17 cellular contexts compared by ENCODE assay signal in genomic region chr2:179165356-179166000, GRCh38.
DNase-seq lines count a peak whose midpoint lies in the region; ATAC-seq and TF ChIP-seq lines count a peak whose summit lies in the region.
"Had no signal": no experiment of that assay in that cellular context is flagged by ENCODE, and none has a peak within 500 bp of the region (broad histone marks: within the 10 kb centered on the region; RNA-seq: fewer than 3 reads in every experiment).

No MANE protein-coding gene starts in this region.

- no peak overlapping the region for H2BK5ac ChIP-seq in H9 (ENCODE audit: insufficient read length, low read length)

- H3K56ac ChIP-seq in H9 (ENCODE audit: insufficient read length, low read depth, low read length), result no peak overlapping the region

- H2BK12ac ChIP-seq in H9 (ENCODE audit: insufficient read length, low read depth, low read length), result no peak overlapping the region

- no peak overlapping the region for H4K91ac ChIP-seq in H9 (ENCODE audit: insufficient read length, low read depth, low read length)

- no peaks in the 10 kb centered on the region for H3K9me3 Mint-ChIP-seq in H9
- H3K9me3 Mint-ChIP-seq in MCF 10A (ENCODE audit: unreplicated experiment), result no peaks in the 10 kb centered on the region

- H4K20me1 ChIP-seq in H9 (ENCODE audit: control insufficient read depth, insufficient read depth, insufficient read length), result no peaks in the 10 kb centered on the region
- H4K20me1 ChIP-seq: BLaER1 had no signal

- no peak overlapping the region for H2AK5ac ChIP-seq in H9 (ENCODE audit: insufficient read length, low read length)

- H2BK15ac ChIP-seq in H9 (ENCODE audit: low read depth, low read length), result no peak overlapping the region

- no peak overlapping the region for H3K14ac ChIP-seq in H9 (ENCODE audit: insufficient read depth, low read length)

- no peak overlapping the region for H3K23ac ChIP-seq in H9 (ENCODE audit: insufficient read length, low read depth, low read length)

- no peak overlapping the region for H3K18ac ChIP-seq in H9 (ENCODE audit: insufficient read length, low read depth, low read length)

- no peak overlapping the region for H3T11ph ChIP-seq in H9 (ENCODE audit: low read length)

- POLR2A ChIA-PET in MCF 10A (lab: Yijun Ruan, JAX), result no interaction called here

- no peak overlapping the region for H4K5ac ChIP-seq in H9 (ENCODE audit: insufficient read length, low read depth, low read length)

- no peak overlapping the region for H3K4me3 ChIP-seq in astrocyte of the spinal cord (ENCODE audit: low read depth, low read length)
- H3K4me3 ChIP-seq: BLaER1 had no signal

- no peaks in the 10 kb centered on the region for H3K27me3 ChIP-seq in H9 (ENCODE audit: insufficient read depth, low read length)
- H3K27me3 ChIP-seq: BLaER1 had no signal

- no peak overlapping the region for H3K4me3 Mint-ChIP-seq in H9
- no peak overlapping the region for H3K4me3 Mint-ChIP-seq in MCF 10A (ENCODE audit: unreplicated experiment)
- H3K4me3 Mint-ChIP-seq: CD4-positive, alpha-beta memory T cell had no signal

- H2BK20ac ChIP-seq in H9 (ENCODE audit: low read depth, low read length, poor library complexity, severe bottlenecking), result no peak overlapping the region

- H3K4me1 ChIP-seq in H9 (ENCODE audit: insufficient read depth, low read length), result peaks cover 7% of the 10 kb centered on the region; the same call in 1 of the 2 replicates
- H3K4me1 ChIP-seq: BLaER1 had no signal

- H3K9ac ChIP-seq in H9 (ENCODE audit: extremely low read depth, insufficient read length, low read length), result no peak overlapping the region
- H3K9ac ChIP-seq: BLaER1 had no signal

- CTCF ChIA-PET in MCF 10A (lab: Yijun Ruan, JAX), result interaction anchor here (1.2 kb wide), 1 partner anchor 370 kb away, joined by 4 read pairs; no protein-coding TSS in a partner anchor

- H3K36me3 Mint-ChIP-seq in H9 (ENCODE audit: insufficient read depth in 1 of 3, low read depth in 3 of 3), result peaks cover 2 to 12% (median 6%) of the 10 kb centered on the region in 3 experiments; a peak in 5 of 7 replicates
- H3K36me3 Mint-ChIP-seq in MCF 10A (ENCODE audit: insufficient read depth, unreplicated experiment), result peaks cover 55% of the 10 kb centered on the region

- in situ Hi-C loops in astrocyte of the spinal cord (cut with HindIII; ENCODE audit: low sequenced_read_pairs), result no loop called here

- H2BK120ac ChIP-seq in H9 (ENCODE audit: low read depth, low read length, poor library complexity, severe bottlenecking), result no peak overlapping the region

- DNase-seq in AG20443 (ENCODE audit: low spot score) (peak; percentile 7), H9 (no peak), astrocyte of the spinal cord (ENCODE audit: low read depth, low spot score) (peak; percentile 16), iPS-NIHi11 (ENCODE audit: low spot score) (peak; percentile 8), MCF 10A (ENCODE audit: unreplicated experiment) (no peak), NCI-H2196 treated with DMSO at 0.1 percent for 48 hours (lab: John Stamatoyannopoulos, UW; ENCODE audit: unreplicated experiment) (no peak), NCI-H1092 treated with DMSO at 0.1 percent for 48 hours (lab: John Stamatoyannopoulos, UW) (no peak)
- DNase-seq: CD4-positive, alpha-beta memory T cell; HCEC 1CT; KBM-7; NCI-H1417 treated with DMSO at 0.1 percent for 48 hours; NCI-H187 treated with DMSO at 0.1 percent for 48 hours; NCI-H226; PC-3 had no signal

- H3K23me2 ChIP-seq in H9 (ENCODE audit: insufficient read length, low read depth, low read length, poor library complexity, severe bottlenecking), result no peaks in the 10 kb centered on the region

- H3K4ac ChIP-seq in H9 (ENCODE audit: low read depth, low read length), result no peak overlapping the region

- ATAC-seq in HG02798 (IDR thresholded peaks at IDR 0.05; ENCODE audit: poor library complexity, unreplicated experiment), result no peak
- ATAC-seq: PC-3 had no signal

- no peaks in the 10 kb centered on the region for H3K79me2 ChIP-seq in H9 (ENCODE audit: insufficient read depth, low read length)

- no peak overlapping the region for H2AFZ ChIP-seq in H9 (ENCODE audit: low read length)

- H3K4me2 ChIP-seq in H9 (ENCODE audit: insufficient read depth, insufficient read length, low read length), result no peak overlapping the region
- H3K4me2 ChIP-seq: BLaER1 had no signal

- no peak overlapping the region for H3K27ac ChIP-seq in H9 (ENCODE audit: insufficient read length, low read depth, low read length)
- H3K27ac ChIP-seq: BLaER1, RWPE1 had no signal

- H4K8ac ChIP-seq in H9 (replicated peaks; ENCODE audit: insufficient read length, low read depth, low read length), result no peak overlapping the region

- H3K79me1 ChIP-seq in H9 (ENCODE audit: insufficient read depth, low read depth, low read length, poor library complexity, severe bottlenecking), result no peaks in the 10 kb centered on the region

- H3K27ac Mint-ChIP-seq in H9 (peak overlapping the region; percentile 4 to 37 (median 18); a peak in 5 of 7 replicates), MCF 10A (ENCODE audit: low read depth, unreplicated experiment) (no peak overlapping the region)
- H3K27ac Mint-ChIP-seq: CD4-positive, alpha-beta memory T cell had no signal

- TF ChIP-seq CTCF in H9 (conservative IDR thresholded peaks at IDR 0.05), result no peak
- TF ChIP-seq CTCF in astrocyte of the spinal cord (IDR thresholded peaks at IDR 0.05; ENCODE audit: low read depth, low read length), result no peak
- no peak for TF ChIP-seq CTCF in MCF 10A (IDR thresholded peaks at IDR 0.05; ENCODE audit: unreplicated experiment)

- intact Hi-C loops in MCF 10A (cut with micrococcal nuclease), result no loop called here

- no TSS peak for BruUV-seq in MCF 10A (replicated peaks; lab: Mats Ljungman, UMichigan)

- H3K4me1 Mint-ChIP-seq in H9 (peaks cover 20 to 22% of the 10 kb centered on the region in 2 experiments), MCF 10A (ENCODE audit: insufficient read depth, unreplicated experiment) (no peaks in the 10 kb centered on the region)
- H3K4me1 Mint-ChIP-seq: CD4-positive, alpha-beta memory T cell had no signal

- WGBS in H9 (ENCODE audit: extremely low coverage, insufficient read length, low lambda C conversion rate), result no CpG with 5 or more reads among the region's 3 CpGs

- H3K27me3 Mint-ChIP-seq in H9 (ENCODE audit: low read depth) (no peaks in the 10 kb centered on the region), MCF 10A (ENCODE audit: insufficient read depth, unreplicated experiment) (no peaks in the 10 kb centered on the region)
- H3K27me3 Mint-ChIP-seq: CD4-positive, alpha-beta memory T cell had no signal

- no peaks in the 10 kb centered on the region for H3K9me3 ChIP-seq in H9 (ENCODE audit: control insufficient read depth, low read depth, low read length)

Comparison
In these comparisons a context has a peak if more than half of its experiments do, and no peak if none do; other contexts are left out.
1. DNase-seq: peak in AG20443 (single experiment), astrocyte of the spinal cord (single experiment) and iPS-NIHi11 (single experiment); none in H9 (single experiment), MCF 10A (single experiment), NCI-H2196 treated with DMSO at 0.1 percent for 48 hours (single experiment) and NCI-H1092 treated with DMSO at 0.1 percent for 48 hours (single experiment).